ENCODE assay signal across 29 cellular contexts in the genomic region with DNA sequence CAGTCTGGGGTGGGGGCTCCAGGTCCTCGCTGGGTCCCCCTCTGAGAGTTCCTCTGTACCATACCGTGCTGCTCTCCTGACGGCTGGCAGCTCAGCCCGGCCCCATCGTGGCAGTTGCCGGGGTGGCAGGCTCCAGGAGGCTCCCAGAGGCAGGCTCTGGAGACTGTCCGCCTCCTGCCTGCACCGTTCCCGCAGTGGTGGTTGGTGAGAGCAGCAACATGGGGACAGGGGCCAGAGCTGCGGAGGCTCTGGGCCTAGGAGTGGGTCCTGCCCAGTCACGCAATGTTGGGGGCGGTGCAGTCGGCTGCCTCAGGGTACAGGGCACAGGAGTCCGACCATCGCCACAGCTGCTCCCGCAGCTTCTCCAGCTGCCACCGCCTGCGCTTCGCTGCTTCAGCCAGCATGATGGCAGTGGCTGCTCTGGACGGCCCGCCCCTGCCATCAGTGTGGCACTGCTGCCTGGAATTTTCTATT.
DNase-seq lines count a peak whose midpoint lies in the region; ATAC-seq and TF ChIP-seq lines count a peak whose summit lies in the region.
"Had no signal": no experiment of that assay in that cellular context is flagged by ENCODE, and none has a peak within 500 bp of the region (broad histone marks: within the 10 kb centered on the region; RNA-seq: fewer than 3 reads in every experiment).

No MANE protein-coding gene starts in this region.

- DNase-seq in heart left ventricle (peak in 2 of 5 donors; percentile 26 to 61), right cardiac atrium (no peak), SHP77 (lab: John Stamatoyannopoulos, UW) (peak; percentile 53 to 71), iPS-NIHi11 (ENCODE audit: low spot score) (peak; percentile 13), GM20000 (ENCODE audit: low spot score) (no peak), UCSD-AML1 (lab: John Stamatoyannopoulos, UW; ENCODE audit: unreplicated experiment) (no peak)
- no peak for DNase-seq in activated CD8-positive, alpha-beta T cell treated with anti-CD3 and anti-CD28 coated beads, Interleukin-2, amount 10 ng/mL, durations not matched to agents 7 days and 5 days
- DNase-seq: ACHN; activated CD4-positive, alpha-beta T cell treated with anti-CD3 and anti-CD28 coated beads for 4 hours; activated effector memory CD4-positive, alpha-beta T cell treated with Interleukin-2 at 50 U/mL for 16 hours; activated T-cell treated with anti-CD3 and anti-CD28 coated beads, Interleukin-2, amount 50 U/mL, for 1 hour; CD8-positive, alpha-beta memory T cell; colonic mucosa; effector memory CD4-positive, alpha-beta T cell; EL; IMR-90; NCI-H1694 treated with DMSO at 0.1 percent for 48 hours; NCI-H524; OCI-M1; sigmoid colon; stimulated activated CD4-positive, alpha-beta T cell treated with anti-CD3 and anti-CD28 coated beads, Interleukin-4, amount 100 ng/mL, for 1 hour; SW 1271; tibial artery had no signal

- H3K4me3 Mint-ChIP-seq in activated CD8-positive, alpha-beta T cell treated with anti-CD3 and anti-CD28 coated beads, Interleukin-2, amount 10 ng/mL, durations not matched to agents 7 days and 5 days: no peak overlapping the region
- H3K4me3 Mint-ChIP-seq: activated naive CD8-positive, alpha-beta T cell; B cell; CD8-positive, alpha-beta memory T cell; mesothelial cell of epicardium had no signal

- H3K9me3 ChIP-seq in heart left ventricle: peaks cover 0 to 4% (median 0%) of the 10 kb centered on the region in 12 donors
- H3K9me3 ChIP-seq in right cardiac atrium (ENCODE audit: control insufficient read depth, low read length): no peaks in the 10 kb centered on the region
- H3K9me3 ChIP-seq: breast epithelium, colonic mucosa, sigmoid colon, tibial artery had no signal

- CTCF ChIA-PET in activated CD8-positive, alpha-beta T cell treated with anti-CD3 and anti-CD28 coated beads, Interleukin-2, amount 10 ng/mL, durations not matched to agents 7 days and 5 days (lab: Charles Lee): no interaction called here

- WGBS in heart left ventricle, 4 donors: 54 to 68% (median 64%) methylated on average over 11 to 21 of the region's 21 CpGs
- WGBS in right cardiac atrium: 78% methylated on average over 21 of the region's 21 CpGs

- no peak for TF ChIP-seq CTCF in heart left ventricle (IDR thresholded peaks at IDR 0.05)
- TF ChIP-seq CTCF in GM20000 (IDR thresholded peaks at IDR 0.05; ENCODE audit: extremely low read depth, missing control alignments): no peak

- no peaks in the 10 kb centered on the region for H3K27me3 Mint-ChIP-seq in activated CD8-positive, alpha-beta T cell treated with anti-CD3 and anti-CD28 coated beads, Interleukin-2, amount 10 ng/mL, durations not matched to agents 7 days and 5 days (ENCODE audit: low read depth)
- H3K27me3 Mint-ChIP-seq: activated naive CD8-positive, alpha-beta T cell; B cell had no signal

- H3K4me3 ChIP-seq in heart left ventricle (peak overlapping the region in 3 of 12 donors; percentile 7 to 23 (median 20)), right cardiac atrium (ENCODE audit: low read length) (no peak overlapping the region)
- H3K4me3 ChIP-seq: breast epithelium, colonic mucosa, GM12878, sigmoid colon, tibial artery had no signal

- no peak for TF ChIP-seq POLR2A in heart left ventricle (IDR thresholded peaks at IDR 0.05)

- no peak overlapping the region for H3K27ac Mint-ChIP-seq in activated CD8-positive, alpha-beta T cell treated with anti-CD3 and anti-CD28 coated beads, Interleukin-2, amount 10 ng/mL, durations not matched to agents 7 days and 5 days
- H3K27ac Mint-ChIP-seq: activated naive CD8-positive, alpha-beta T cell; B cell; mesothelial cell of epicardium had no signal

- no peaks in the 10 kb centered on the region for H3K4me1 Mint-ChIP-seq in activated CD8-positive, alpha-beta T cell treated with anti-CD3 and anti-CD28 coated beads, Interleukin-2, amount 10 ng/mL, durations not matched to agents 7 days and 5 days (ENCODE audit: low read depth)
- H3K4me1 Mint-ChIP-seq: B cell had no signal

- POLR2A ChIA-PET in activated CD8-positive, alpha-beta T cell treated with anti-CD3 and anti-CD28 coated beads, Interleukin-2, amount 10 ng/mL, durations not matched to agents 7 days and 5 days (lab: Charles Lee): no interaction called here

- intact Hi-C loops in heart left ventricle (cut with DNase I): no loop called here
- intact Hi-C loops in right cardiac atrium (cut with DNase I): no loop called here

- H3K27me3 ChIP-seq in heart left ventricle: peaks cover 0 to 9% (median 0%) of the 10 kb centered on the region in 9 donors
- H3K27me3 ChIP-seq in right cardiac atrium (ENCODE audit: control insufficient read depth, insufficient read depth): no peaks in the 10 kb centered on the region
- H3K27me3 ChIP-seq: colonic mucosa had no signal

- H3K4me1 ChIP-seq in heart left ventricle (peaks cover 0 to 3% (median 0%) of the 10 kb centered on the region in 12 donors), right cardiac atrium (ENCODE audit: control insufficient read depth, insufficient read depth, low read length) (no peaks in the 10 kb centered on the region)
- H3K4me1 ChIP-seq: breast epithelium, colonic mucosa, sigmoid colon, tibial artery had no signal

- ATAC-seq in heart left ventricle (peak in 3 of 4 donors; percentile 18 to 77 (median 62)), right cardiac atrium (no peak)
- no peak for ATAC-seq in activated CD8-positive, alpha-beta T cell treated with anti-CD3 and anti-CD28 coated beads, Interleukin-2, amount 10 ng/mL, durations not matched to agents 7 days and 5 days
- ATAC-seq: GM12878 had no signal

- no peaks in the 10 kb centered on the region for H3K36me3 Mint-ChIP-seq in activated CD8-positive, alpha-beta T cell treated with anti-CD3 and anti-CD28 coated beads, Interleukin-2, amount 10 ng/mL, durations not matched to agents 7 days and 5 days (ENCODE audit: low read depth)
- H3K36me3 Mint-ChIP-seq: mesothelial cell of epicardium had no signal

- H3K27ac ChIP-seq in heart left ventricle (no peak overlapping the region), right cardiac atrium (ENCODE audit: low read length) (no peak overlapping the region)
- H3K27ac ChIP-seq: breast epithelium, colonic mucosa, sigmoid colon, tibial artery, VCaP had no signal

- no peaks in the 10 kb centered on the region for H3K36me3 ChIP-seq in heart left ventricle
- H3K36me3 ChIP-seq: breast epithelium, colonic mucosa, sigmoid colon, tibial artery had no signal

- H3K9me3 Mint-ChIP-seq in activated CD8-positive, alpha-beta T cell treated with anti-CD3 and anti-CD28 coated beads, Interleukin-2, amount 10 ng/mL, durations not matched to agents 7 days and 5 days (ENCODE audit: insufficient read depth): peaks cover 15% of the 10 kb centered on the region

Comparison
In these comparisons a context has a peak if more than half of its experiments do, and no peak if none do; other contexts are left out.
1. ATAC-seq: peak in heart left ventricle (3 of 4); none in right cardiac atrium (0 of 2) and activated CD8-positive, alpha-beta T cell treated with anti-CD3 and anti-CD28 coated beads, Interleukin-2, amount 10 ng/mL, durations not matched to agents 7 days and 5 days (single experiment).
2. DNase-seq: peak in SHP77 (2 of 2) and iPS-NIHi11 (single experiment); none in right cardiac atrium (0 of 3), GM20000 (single experiment), UCSD-AML1 (single experiment) and activated CD8-positive, alpha-beta T cell treated with anti-CD3 and anti-CD28 coated beads, Interleukin-2, amount 10 ng/mL, durations not matched to agents 7 days and 5 days (single experiment).